In the genomic region with DNA sequence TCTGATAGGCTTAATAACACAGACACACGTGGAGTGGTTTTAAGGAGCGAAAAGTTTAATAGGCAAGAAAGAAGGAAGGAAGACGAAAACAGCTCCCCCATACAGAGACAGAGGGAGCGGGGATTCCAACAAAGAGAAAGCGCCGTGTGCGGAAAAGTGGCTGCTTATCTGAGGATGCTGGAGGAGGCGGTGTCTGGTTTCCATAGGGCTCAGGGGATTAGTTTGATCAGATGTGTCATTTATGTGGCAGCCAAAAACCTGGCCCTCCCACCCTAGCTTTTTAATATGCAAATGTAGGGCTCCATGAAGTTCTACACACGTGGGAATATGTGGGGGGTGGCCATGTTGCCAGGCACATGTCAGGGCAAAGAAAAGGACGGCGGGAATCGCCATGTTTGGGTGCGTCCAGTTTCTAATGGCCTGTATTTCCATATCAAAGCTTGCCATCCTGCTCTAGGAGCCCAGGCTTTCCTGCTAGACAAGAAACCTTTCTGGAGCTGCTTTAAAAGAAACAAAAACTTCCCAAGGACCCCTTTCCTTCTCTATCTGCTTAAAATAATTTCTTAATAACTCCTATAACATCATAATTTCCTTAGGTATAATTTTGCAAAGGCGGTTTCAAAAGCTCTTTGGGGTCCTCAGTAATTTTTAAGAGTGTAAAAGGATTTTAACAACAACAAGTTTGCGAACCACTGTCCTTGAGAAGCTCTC, we compare ENCODE assay signal across 8 cellular contexts. TPM values are rescaled to one million over a fixed set of nuclear protein-coding genes. Genes with fewer than 3 reads are reported as not detected.
DNase-seq lines count a peak whose midpoint lies in the region; ATAC-seq and TF ChIP-seq lines count a peak whose summit lies in the region.

No MANE protein-coding gene starts in this region.

- POLR2A ChIA-PET in MCF 10A (lab: Yijun Ruan, JAX) = interaction anchor here (0.6 to 4.0 kb wide), 22 partner anchors 8 to 679 kb away, joined by 3 to 41 read pairs (median 5); a partner anchor contains a TSS

- H3K36me3 Mint-ChIP-seq in CD14-positive monocyte = no peaks in the 10 kb centered on the region
- peaks cover 15% of the 10 kb centered on the region for H3K36me3 Mint-ChIP-seq in MCF 10A (ENCODE audit: insufficient read depth, unreplicated experiment)
- no peaks in the 10 kb centered on the region for H3K36me3 Mint-ChIP-seq in neural crest cell (ENCODE audit: low read depth)

- BruUV-seq in MCF 10A (replicated peaks; lab: Mats Ljungman, UMichigan) = no TSS peak

- H3K4me1 Mint-ChIP-seq in CD14-positive monocyte (peaks cover 50% of the 10 kb centered on the region), MCF 10A (ENCODE audit: insufficient read depth, unreplicated experiment) (no peaks in the 10 kb centered on the region), neural crest cell (peaks cover 35% of the 10 kb centered on the region)

- no peak for TF ChIP-seq CTCF in CD14-positive monocyte (IDR thresholded peaks at IDR 0.05)
- no peak for TF ChIP-seq CTCF in LNCaP clone FGC (IDR thresholded peaks at IDR 0.05; ENCODE audit: control insufficient read depth, extremely low read depth, insufficient read depth)
- TF ChIP-seq CTCF in MCF 10A (IDR thresholded peaks at IDR 0.05; ENCODE audit: unreplicated experiment) = no peak
- TF ChIP-seq CTCF in neural crest cell (conservative IDR thresholded peaks at IDR 0.05) = no peak

- H3K27ac Mint-ChIP-seq in CD14-positive monocyte = peak overlapping the region in 5 of 7 donors; percentile 72 to 90 (median 79)
- peak overlapping the region; percentile 81 for H3K27ac Mint-ChIP-seq in MCF 10A (ENCODE audit: low read depth, unreplicated experiment)
- peak overlapping the region; percentile 36 for H3K27ac Mint-ChIP-seq in neural crest cell (ENCODE audit: unreplicated experiment)

- DNase-seq in CD14-positive monocyte (ENCODE audit: low spot score) (no peak), LNCaP clone FGC (ENCODE audit: low read depth) (no peak), MCF 10A (ENCODE audit: unreplicated experiment) (no peak), neural crest cell (ENCODE audit: low read depth, low spot score) (peak; percentile 6), GM03348 (ENCODE audit: low spot score) (no peak), AG08395 (ENCODE audit: low spot score) (no peak), NCI-H748 treated with DMSO at 0.1 percent for 48 hours (lab: John Stamatoyannopoulos, UW) (no peak)

- H3K9me3 Mint-ChIP-seq in CD14-positive monocyte (peaks cover 0 to 2% (median 0%) of the 10 kb centered on the region in 7 donors), MCF 10A (ENCODE audit: unreplicated experiment) (no peaks in the 10 kb centered on the region), neural crest cell (no peaks in the 10 kb centered on the region)

- peak overlapping the region; percentile 75 for H3K4me3 ChIP-seq in LNCaP clone FGC (ENCODE audit: low read depth, low read length)

- H3K27me3 Mint-ChIP-seq in CD14-positive monocyte (ENCODE audit: low read depth in 3 of 3) (peaks cover 0 to 3% (median 0%) of the 10 kb centered on the region in 3 donors), MCF 10A (ENCODE audit: insufficient read depth, unreplicated experiment) (no peaks in the 10 kb centered on the region), neural crest cell (ENCODE audit: low read depth) (no peaks in the 10 kb centered on the region)

- intact Hi-C loops in CD14-positive monocyte (cut with micrococcal nuclease) = loop anchor here (5.0 kb wide), 2 partner anchors 43 to 53 kb away; a partner anchor contains a TSS
- intact Hi-C loops in MCF 10A (cut with micrococcal nuclease) = no loop called here

- H3K4me3 Mint-ChIP-seq in CD14-positive monocyte (peak overlapping the region in 1 of 2 donors; percentile 32), MCF 10A (ENCODE audit: unreplicated experiment) (no peak overlapping the region), neural crest cell (peak overlapping the region; percentile 93)

- no peak for ATAC-seq in HG03378 (IDR thresholded peaks at IDR 0.05; ENCODE audit: unreplicated experiment)

- CTCF ChIA-PET in MCF 10A (lab: Yijun Ruan, JAX) = interaction anchor here (0.6 to 2.1 kb wide), 6 partner anchors 9 to 1234 kb away, joined by 3 to 11 read pairs (median 4); no protein-coding TSS in a partner anchor

RNA-seq across cellular contexts. Expression of a gene that starts 0.7 kb away (rescaled TPM):
- 1 to 10 TPM; 1.6 TPM for polyA plus RNA-seq in CD14-positive monocyte
- total RNA-seq in MCF 10A (2022) = 5.6 and 5.7 TPM in 2 replicates
- 32.6 and 33.2 TPM in 2 replicates for total RNA-seq in neural crest cell

RNA-seq across cellular contexts. Expression of a gene that starts 16.9 kb away (rescaled TPM):
- 1 to 10 TPM; 3.4 to 5.1 TPM for polyA plus RNA-seq in CD14-positive monocyte
- total RNA-seq in MCF 10A (2022) (0.72 and 2.4 TPM in 2 replicates), neural crest cell (not detected in 2 replicates)

RNA-seq across cellular contexts. Expression of a gene that starts 51.9 kb away (rescaled TPM):
- under 1 TPM in 1 of 2 donors, not detected in 1; 0.39 TPM for polyA plus RNA-seq in CD14-positive monocyte
- total RNA-seq in MCF 10A (2022) = 7.3 and 8.6 TPM in 2 replicates
- 58.4 and 63.0 TPM in 2 replicates for total RNA-seq in neural crest cell
